In genomic region chr11:4448995-4449394, GRCh38 we compare ENCODE assay signal across 31 cellular contexts. TPM values are rescaled to one million over a fixed set of nuclear protein-coding genes. Genes with fewer than 3 reads are reported as not detected.
"Had no signal": no experiment of that assay in that cellular context is flagged by ENCODE, and none has a peak within 500 bp of the region (broad histone marks: within the 10 kb centered on the region; RNA-seq: fewer than 3 reads in every experiment).

OR52K2 (plus strand) TSS chr11:4449295; CDS start chr11:4449340, 45 bp downstream.

- DNase-seq: activated CD4-positive, alpha-beta T cell treated with anti-CD3 and anti-CD28 coated beads for 48 hours; activated CD4-positive, alpha-beta T cell treated with anti-CD3 and anti-CD28 coated beads, Interleukin-2, amount 50 U/mL, for 1 hour; activated CD4-positive, alpha-beta T cell treated with anti-CD3 and anti-CD28 coated beads, Interleukin-2, amount 50 U/mL, for 48 hours; activated CD8-positive, alpha-beta memory T cell treated with anti-CD3 and anti-CD28 coated beads for 24 hours; activated CD8-positive, alpha-beta T cell treated with anti-CD3 and anti-CD28 coated beads for 36 hours; activated effector memory CD4-positive, alpha-beta T cell treated with anti-CD3 and anti-CD28 coated beads, Interleukin-2, amount 50 U/mL, for 16 hours; activated naive CD4-positive, alpha-beta T cell treated with anti-CD3 and anti-CD28 coated beads for 36 hours; activated naive CD8-positive, alpha-beta T cell treated with anti-CD3 and anti-CD28 coated beads for 36 hours; activated naive CD8-positive, alpha-beta T cell treated with anti-CD3 and anti-CD28 coated beads, Interleukin-2, amount 50 U/mL, for 24 hours; activated T-cell treated with anti-CD3 and anti-CD28 coated beads, Interleukin-2, amount 50 U/mL, for 4 hours; adrenal gland; amygdala; aorta; body of pancreas; caudate nucleus; cortex of kidney; dermis blood vessel endothelial cell; effector CD4-positive, alpha-beta T cell; effector memory CD8-positive, alpha-beta T cell; erythroblast; foreskin melanocyte; head of caudate nucleus; T-helper 2 cell had no signal

- H3K4me3 Mint-ChIP-seq: activated CD8-positive, alpha-beta T cell treated with anti-CD3 and anti-CD28 coated beads for 36 hours; activated naive CD4-positive, alpha-beta T cell treated with anti-CD3 and anti-CD28 coated beads for 36 hours; activated naive CD4-positive, alpha-beta T cell treated with anti-CD3 and anti-CD28 coated beads, Interleukin-2, amount 50 U/mL, for 24 hours; activated naive CD8-positive, alpha-beta T cell treated with anti-CD3 and anti-CD28 coated beads for 36 hours; activated naive CD8-positive, alpha-beta T cell treated with anti-CD3 and anti-CD28 coated beads, Interleukin-2, amount 50 U/mL, for 24 hours; activated T-cell treated with anti-CD3 and anti-CD28 coated beads, Interleukin-2, amount 50 U/mL, for 4 hours; activated T-helper 1 cell treated with anti-CD3 and anti-CD28 coated beads, Interleukin-12 subunit alpha, Interleukin-12 subunit beta, Interleukin-2, Interleukin-4 antibody, amounts not matched to agents 30 ng/mL and 10 ng/mL and 1 ng/mL, durations not matched to agents 14 hours and 24 hours and 36 hours; effector memory CD8-positive, alpha-beta T cell; WTC11 had no signal

- H3K4me1 ChIP-seq: adrenal gland, body of pancreas, esophagus muscularis mucosa, gastroesophageal sphincter had no signal

- H3K27ac ChIP-seq: adrenal gland, body of pancreas, esophagus muscularis mucosa, gastroesophageal sphincter, VCaP had no signal

- H3K27ac Mint-ChIP-seq: activated CD8-positive, alpha-beta T cell treated with anti-CD3 and anti-CD28 coated beads for 36 hours; activated naive CD4-positive, alpha-beta T cell treated with anti-CD3 and anti-CD28 coated beads for 36 hours; activated naive CD4-positive, alpha-beta T cell treated with anti-CD3 and anti-CD28 coated beads, Interleukin-2, amount 50 U/mL, for 24 hours; activated naive CD8-positive, alpha-beta T cell treated with anti-CD3 and anti-CD28 coated beads for 36 hours; activated naive CD8-positive, alpha-beta T cell treated with anti-CD3 and anti-CD28 coated beads, Interleukin-2, amount 50 U/mL, for 24 hours; activated T-helper 1 cell treated with anti-CD3 and anti-CD28 coated beads, Interleukin-12 subunit alpha, Interleukin-12 subunit beta, Interleukin-2, Interleukin-4 antibody, amounts not matched to agents 30 ng/mL and 10 ng/mL and 1 ng/mL, durations not matched to agents 14 hours and 24 hours and 36 hours; activated T-helper 2 cell treated with anti-CD3 and anti-CD28 coated beads, Interferon-gamma antibody, Interleukin-2, Interleukin-4, amounts not matched to agents 10 μg/mL and 5 μg/mL and 100 μg/mL, durations not matched to agents 14 hours and 24 hours and 36 hours; effector memory CD8-positive, alpha-beta T cell; WTC11 had no signal

- H3K9me3 Mint-ChIP-seq: activated naive CD4-positive, alpha-beta T cell treated with anti-CD3 and anti-CD28 coated beads, Interleukin-2, amount 50 U/mL, for 24 hours; activated T-helper 1 cell treated with anti-CD3 and anti-CD28 coated beads, Interleukin-12 subunit alpha, Interleukin-12 subunit beta, Interleukin-2, Interleukin-4 antibody, amounts not matched to agents 30 ng/mL and 10 ng/mL and 1 ng/mL, durations not matched to agents 14 hours and 24 hours and 36 hours had no signal

- H3K4me3 ChIP-seq: adrenal gland, body of pancreas, esophagus muscularis mucosa, gastroesophageal sphincter had no signal

- H3K27me3 ChIP-seq: adrenal gland, body of pancreas, esophagus muscularis mucosa, gastroesophageal sphincter had no signal

- H3K36me3 ChIP-seq: adrenal gland, esophagus muscularis mucosa, gastroesophageal sphincter had no signal

- H3K27me3 Mint-ChIP-seq: activated naive CD4-positive, alpha-beta T cell treated with anti-CD3 and anti-CD28 coated beads, Interleukin-2, amount 50 U/mL, for 24 hours; activated naive CD8-positive, alpha-beta T cell treated with anti-CD3 and anti-CD28 coated beads, Interleukin-2, amount 50 U/mL, for 24 hours had no signal

- H3K9me3 ChIP-seq: adrenal gland, body of pancreas, esophagus muscularis mucosa had no signal

- H3K4me1 Mint-ChIP-seq: activated naive CD4-positive, alpha-beta T cell treated with anti-CD3 and anti-CD28 coated beads, Interleukin-2, amount 50 U/mL, for 24 hours; activated naive CD8-positive, alpha-beta T cell treated with anti-CD3 and anti-CD28 coated beads for 36 hours; activated naive CD8-positive, alpha-beta T cell treated with anti-CD3 and anti-CD28 coated beads, Interleukin-2, amount 50 U/mL, for 24 hours; WTC11 had no signal

RNA-seq across cellular contexts. Expression of gene OR52K2, which starts in this region (rescaled TPM):
- polyA plus RNA-seq: adrenal gland, aorta, fibroblast of lung had no signal
